ENCODE assay signal across 9 cellular contexts in the genomic region with DNA sequence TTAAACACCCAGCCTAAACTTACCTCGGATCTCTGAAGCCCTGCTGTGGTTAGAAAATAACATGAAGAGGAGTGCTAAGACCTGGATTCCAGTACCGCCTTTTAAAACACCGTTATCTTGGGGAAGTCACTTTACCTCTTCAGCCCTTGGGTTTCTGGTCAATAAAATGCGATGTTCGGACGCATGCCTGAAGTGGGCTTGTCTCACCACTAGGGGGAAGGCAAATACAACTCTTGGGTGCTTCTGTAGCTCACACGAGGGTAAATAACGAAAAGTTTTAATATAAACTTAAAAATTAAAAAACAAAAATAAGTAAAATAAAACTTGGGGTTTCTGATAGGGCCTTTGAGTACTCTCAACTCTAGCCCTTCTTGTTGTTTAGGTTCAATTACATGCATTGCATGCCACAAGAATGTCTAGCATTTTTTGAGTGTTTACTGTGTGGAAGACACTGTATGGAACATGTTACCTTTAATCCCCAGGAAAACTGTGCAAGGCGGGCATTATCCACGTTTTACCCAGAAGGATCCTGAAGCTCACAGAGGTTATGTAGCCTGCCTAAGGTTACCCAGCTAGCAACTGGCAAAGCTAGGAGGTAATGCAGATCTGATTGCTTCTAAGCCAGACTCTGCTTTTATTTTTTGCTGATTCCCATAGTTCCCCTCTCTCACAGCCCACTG.
DNase-seq lines count a peak whose midpoint lies in the region; ATAC-seq, FAIRE-seq and TF ChIP-seq lines count a peak whose summit lies in the region.
"Had no signal": no experiment of that assay in that cellular context is flagged by ENCODE, and none has a peak within 500 bp of the region (broad histone marks: within the 10 kb centered on the region; RNA-seq: fewer than 3 reads in every experiment).

No MANE protein-coding gene starts in this region.

- DNase-seq in COR-L47 (lab: John Stamatoyannopoulos, UW) (peak; percentile 30), NCI-H82 treated with DMSO at 0.1 percent for 48 hours (lab: John Stamatoyannopoulos, UW; ENCODE audit: unreplicated experiment) (peak; percentile 70), mucosa of descending colon (peak in 2 of 3 donors; percentile 43 to 68)
- DNase-seq in activated CD8-positive, alpha-beta memory T cell treated with anti-CD3 and anti-CD28 coated beads for 4 hours (ENCODE audit: low read depth in 2 of 2), result peak; percentile 7 to 18
- DNase-seq in stimulated activated effector memory CD8-positive, alpha-beta T cell treated with anti-CD3 and anti-CD28 coated beads, Interleukin-12 subunit alpha, Interleukin-12 subunit beta, amount 100 ng/mL, for 72 hours (ENCODE audit: low spot score in 2 of 2), result peak; percentile 17 to 63

- peak; percentile 89 for FAIRE-seq in endometrium (lab: Jason Lieb, UNC)

- H3K9me3 Mint-ChIP-seq in stimulated activated effector memory CD8-positive, alpha-beta T cell treated with anti-CD3 and anti-CD28 coated beads, Interleukin-12 subunit alpha, Interleukin-12 subunit beta, amount 100 ng/mL, for 72 hours, result no peaks in the 10 kb centered on the region

- intact Hi-C loops in mucosa of descending colon (cut with DNase I, micrococcal nuclease), result loop anchor here (2.0 to 5.0 kb wide), 2 partner anchors 596 to 1026 kb away; no protein-coding TSS in a partner anchor

- no peaks in the 10 kb centered on the region for H3K9me3 ChIP-seq in mucosa of descending colon

- H3K4me3 ChIP-seq in mucosa of descending colon, result no peak overlapping the region

- H3K4me3 Mint-ChIP-seq in stimulated activated effector memory CD8-positive, alpha-beta T cell treated with anti-CD3 and anti-CD28 coated beads, Interleukin-12 subunit alpha, Interleukin-12 subunit beta, amount 100 ng/mL, for 72 hours, result no peak overlapping the region
- H3K4me3 Mint-ChIP-seq: activated naive CD8-positive, alpha-beta T cell had no signal

- TF ChIP-seq CTCF in mucosa of descending colon (IDR thresholded peaks at IDR 0.05), result peak; percentile 78

- no peaks in the 10 kb centered on the region for H3K36me3 Mint-ChIP-seq in stimulated activated effector memory CD8-positive, alpha-beta T cell treated with anti-CD3 and anti-CD28 coated beads, Interleukin-12 subunit alpha, Interleukin-12 subunit beta, amount 100 ng/mL, for 72 hours
- H3K36me3 Mint-ChIP-seq: activated naive CD8-positive, alpha-beta T cell had no signal

- H3K27ac Mint-ChIP-seq in stimulated activated effector memory CD8-positive, alpha-beta T cell treated with anti-CD3 and anti-CD28 coated beads, Interleukin-12 subunit alpha, Interleukin-12 subunit beta, amount 100 ng/mL, for 72 hours, result no peak overlapping the region
- H3K27ac Mint-ChIP-seq: activated naive CD8-positive, alpha-beta T cell had no signal

- peak; percentile 92 for ATAC-seq in GM19452 (IDR thresholded peaks at IDR 0.05; ENCODE audit: unreplicated experiment)
- peak; percentile 99 for ATAC-seq in HG03460 (IDR thresholded peaks at IDR 0.05; ENCODE audit: unreplicated experiment)
- peak; percentile 79 for ATAC-seq in mucosa of descending colon
- ATAC-seq in stimulated activated effector memory CD8-positive, alpha-beta T cell treated with anti-CD3 and anti-CD28 coated beads, Interleukin-12 subunit alpha, Interleukin-12 subunit beta, amount 100 ng/mL, for 72 hours, result peak; percentile 79

- H3K4me1 ChIP-seq in mucosa of descending colon (ENCODE audit: low read depth), result peaks cover 2% of the 10 kb centered on the region

- peaks cover 5% of the 10 kb centered on the region for H3K4me1 Mint-ChIP-seq in stimulated activated effector memory CD8-positive, alpha-beta T cell treated with anti-CD3 and anti-CD28 coated beads, Interleukin-12 subunit alpha, Interleukin-12 subunit beta, amount 100 ng/mL, for 72 hours

- H3K36me3 ChIP-seq in mucosa of descending colon (ENCODE audit: low read depth), result no peaks in the 10 kb centered on the region

Comparison
In these comparisons a context has a peak if more than half of its experiments do, and no peak if none do; other contexts are left out.
1. DNase-seq: peak in every context shown above with its lines; median percentile 70 in NCI-H82 treated with DMSO at 0.1 percent for 48 hours; 56 in mucosa of descending colon; 40 in stimulated activated effector memory CD8-positive, alpha-beta T cell treated with anti-CD3 and anti-CD28 coated beads, Interleukin-12 subunit alpha, Interleukin-12 subunit beta, amount 100 ng/mL, for 72 hours; 30 in COR-L47; 12 in activated CD8-positive, alpha-beta memory T cell treated with anti-CD3 and anti-CD28 coated beads for 4 hours.